21 cellular contexts compared by ENCODE assay signal in genomic region chr3:174363256-174363655, GRCh38.
"Had no signal": no experiment of that assay in that cellular context is flagged by ENCODE, and none has a peak within 500 bp of the region (broad histone marks: within the 10 kb centered on the region; RNA-seq: fewer than 3 reads in every experiment).

No MANE protein-coding gene starts in this region.

- H3K4me1 ChIP-seq: heart right ventricle, prostate gland had no signal

- H3K9me3 Mint-ChIP-seq: WTC11 had no signal

- H3K27ac ChIP-seq: heart right ventricle, prostate gland, tibial nerve had no signal

- DNase-seq: activated CD8-positive, alpha-beta memory T cell treated with anti-CD3 and anti-CD28 coated beads, Interleukin-2, amount 50 U/mL, for 4 hours; activated naive CD4-positive, alpha-beta T cell; activated T-cell treated with anti-CD3 and anti-CD28 coated beads, Interleukin-2, amount 50 U/mL, for 24 hours; caudate nucleus; dermis blood vessel endothelial cell; effector memory CD8-positive, alpha-beta T cell; heart right ventricle; islet precursor cell; natural killer cell; right cardiac atrium; stimulated activated CD4-positive, alpha-beta T cell treated with anti-CD3 and anti-CD28 coated beads, Interleukin-1b, Interleukin-23, amount 100 ng/mL, for 48 hours; T-helper 9 cell had no signal

- H3K36me3 Mint-ChIP-seq: activated naive CD8-positive, alpha-beta T cell; brain; natural killer cell; WTC11 had no signal

- H3K9me3 ChIP-seq: prostate gland had no signal

- H3K27me3 ChIP-seq: heart right ventricle, tibial nerve had no signal

- H3K4me3 ChIP-seq: heart right ventricle, lung, prostate gland, tibial nerve had no signal

- H3K27ac Mint-ChIP-seq: activated naive CD8-positive, alpha-beta T cell; activated T-cell treated with anti-CD3 and anti-CD28 coated beads, Interleukin-2, amount 50 U/mL, for 24 hours; activated T-helper 17 cell treated with anti-CD3 and anti-CD28 coated beads, Interleukin-2, amount 50 U/mL, for 72 hours; brain; effector memory CD8-positive, alpha-beta T cell; natural killer cell; stimulated activated naive CD8-positive, alpha-beta T cell treated with anti-CD3 and anti-CD28 coated beads, Interleukin-15, Interleukin-2, amounts not matched to agents 100 ng/mL and 50 ng/mL, for 24 hours; WTC11 had no signal

- H3K36me3 ChIP-seq: heart right ventricle, prostate gland, tibial nerve had no signal

- H3K4me3 Mint-ChIP-seq: activated naive CD8-positive, alpha-beta T cell; activated T-cell treated with anti-CD3 and anti-CD28 coated beads, Interleukin-2, amount 50 U/mL, for 24 hours; activated T-helper 17 cell treated with anti-CD3 and anti-CD28 coated beads, Interleukin-2, amount 50 U/mL, for 72 hours; brain; effector memory CD8-positive, alpha-beta T cell; natural killer cell; stimulated activated naive CD8-positive, alpha-beta T cell treated with anti-CD3 and anti-CD28 coated beads, Interleukin-15, Interleukin-2, amounts not matched to agents 100 ng/mL and 50 ng/mL, for 24 hours; WTC11 had no signal

- H3K27me3 Mint-ChIP-seq: activated naive CD8-positive, alpha-beta T cell; activated T-cell treated with anti-CD3 and anti-CD28 coated beads, Interleukin-2, amount 50 U/mL, for 24 hours; activated T-helper 17 cell treated with anti-CD3 and anti-CD28 coated beads, Interleukin-2, amount 50 U/mL, for 72 hours; brain; effector memory CD8-positive, alpha-beta T cell; stimulated activated naive CD8-positive, alpha-beta T cell treated with anti-CD3 and anti-CD28 coated beads, Interleukin-15, Interleukin-2, amounts not matched to agents 100 ng/mL and 50 ng/mL, for 24 hours had no signal

- FAIRE-seq: endothelial cell of umbilical vein had no signal

- H3K4me1 Mint-ChIP-seq: activated T-helper 17 cell treated with anti-CD3 and anti-CD28 coated beads, Interleukin-2, amount 50 U/mL, for 72 hours; brain; natural killer cell; WTC11 had no signal
